Comparison of ENCODE assay signal across 9 cellular contexts in genomic region chr10:95236068-95236903, GRCh38. TPM values are rescaled to one million over a fixed set of nuclear protein-coding genes. Genes with fewer than 3 reads are reported as not detected.
A peak's percentile ranks its signal among the peaks of the same experiment; 100 is the strongest.
DNase-seq lines count a peak whose midpoint lies in the region; ATAC-seq, FAIRE-seq and TF ChIP-seq lines count a peak whose summit lies in the region.
"Had no signal": no experiment of that assay in that cellular context is flagged by ENCODE, and none has a peak within 500 bp of the region (broad histone marks: within the 10 kb centered on the region; RNA-seq: fewer than 3 reads in every experiment).

No MANE protein-coding gene starts in this region.

- no peaks in the 10 kb centered on the region for H3K9me3 ChIP-seq in A549
- H3K9me3 ChIP-seq in upper lobe of left lung: no peaks in the 10 kb centered on the region

- H3K4me1 ChIP-seq in A549: peaks cover 34% of the 10 kb centered on the region
- peaks cover 1 to 6% (median 4%) of the 10 kb centered on the region in 4 donors for H3K4me1 ChIP-seq in upper lobe of left lung

- peak overlapping the region; percentile 63 to 85 for H3K27ac ChIP-seq in A549
- no peak overlapping the region for H3K27ac ChIP-seq in upper lobe of left lung

- TF ChIP-seq CTCF in A549 (IDR thresholded peaks at IDR 0.05) (no peak), upper lobe of left lung (IDR thresholded peaks at IDR 0.05) (no peak)

- TF ChIP-seq RAD21 in A549 (conservative IDR thresholded peaks at IDR 0.05 in 1 of 2, IDR thresholded peaks at IDR 0.05 in 1 of 2): no peak

- H3K4me3 ChIP-seq in A549 (no peak overlapping the region), upper lobe of left lung (no peak overlapping the region)

- DNase-seq in A549 (ENCODE audit: low read depth in 1 of 2, low spot score in 1 of 2): no peak
- peak; percentile 77 for DNase-seq in RPMI7951 (ENCODE audit: low read depth)
- peak; percentile 43 for DNase-seq in kidney glomerular epithelial cell (lab: John Stamatoyannopoulos, UW)
- DNase-seq in occipital lobe (lab: John Stamatoyannopoulos, UW): no peak
- no peak for DNase-seq in upper lobe of left lung
- no peak for DNase-seq in OCI-M2 (lab: John Stamatoyannopoulos, UW; ENCODE audit: unreplicated experiment)

- CTCF ChIA-PET in A549 (lab: Yijun Ruan, JAX): interaction anchor here (1.0 to 18.4 kb wide), 7 partner anchors 10 to 126 kb away, joined by 3 to 637 read pairs (median 9); no protein-coding TSS in a partner anchor

- no peak for FAIRE-seq in A549 (lab: Jason Lieb, UNC)
- FAIRE-seq: endometrium had no signal

- TF ChIP-seq POLR2A in A549 (IDR thresholded peaks at IDR 0.05; ENCODE audit: low read length) (no peak), upper lobe of left lung (IDR thresholded peaks at IDR 0.05) (no peak)

- WGBS in A549 (ENCODE audit: missing lambda C conversion rate): 36% methylated on average over 6 of the region's 6 CpGs
- 72 to 84% methylated on average over 6 of the region's 6 CpGs for WGBS in upper lobe of left lung, 2 donors

- H3K27me3 ChIP-seq in upper lobe of left lung: no peaks in the 10 kb centered on the region

- peaks cover 0 to 99% (median 44%) of the 10 kb centered on the region in 4 donors for H3K36me3 ChIP-seq in upper lobe of left lung

- TF ChIP-seq EP300 in A549 (IDR thresholded peaks at IDR 0.05) (no peak), upper lobe of left lung (IDR thresholded peaks at IDR 0.05) (no peak)

- peak; percentile 55 to 56; a peak in 4 of 6 replicates for ATAC-seq in A549
- peak; percentile 96 for ATAC-seq in GM18867 (IDR thresholded peaks at IDR 0.05; ENCODE audit: unreplicated experiment)
- peak; percentile 97 for ATAC-seq in HG02970 (IDR thresholded peaks at IDR 0.05; ENCODE audit: low FRiP score, unreplicated experiment)
- no peak for ATAC-seq in upper lobe of left lung (ENCODE audit: low FRiP score in 2 of 2)

- POLR2A ChIA-PET in A549 (lab: Yijun Ruan, JAX): no interaction called here

- peak overlapping the region; percentile 58 for H3K4me2 ChIP-seq in A549

TF ChIP-seq in A549, 52 proteins besides CTCF, POLR2A, EP300 and RAD21:
- TF ChIP-seq JUNB (IDR thresholded peaks at IDR 0.05) (peak; percentile 47; the same call in 1 of the 2 replicates), CBX2 (IDR thresholded peaks at IDR 0.05; ENCODE audit: borderline replicate concordance, low read depth) (no peak), FOSL2 (IDR thresholded peaks at IDR 0.05) (peak; percentile 72), FOSL2 (CRISPR knock-in tag; IDR thresholded peaks at IDR 0.05) (peak; percentile 92), HOXB5 (CRISPR knock-in tag; IDR thresholded peaks at IDR 0.05) (no peak), MAFK (IDR thresholded peaks at IDR 0.05; ENCODE audit: partially characterized antibody) (peak; percentile 61), EHF (CRISPR knock-in tag; IDR thresholded peaks at IDR 0.05) (no peak), ZSCAN20 (CRISPR knock-in tag; IDR thresholded peaks at IDR 0.05) (no peak), RCOR1 (IDR thresholded peaks at IDR 0.05; ENCODE audit: low read depth, low read length) (no peak), HOXA7 (CRISPR knock-in tag; IDR thresholded peaks at IDR 0.05) (no peak), FOSB (CRISPR knock-in tag; IDR thresholded peaks at IDR 0.05) (no peak), EHMT2 (IDR thresholded peaks at IDR 0.05; ENCODE audit: low read depth) (no peak), CBX8 (IDR thresholded peaks at IDR 0.05) (no peak), ZNF302 (CRISPR knock-in tag; IDR thresholded peaks at IDR 0.05) (no peak), HOXB13 (CRISPR knock-in tag; IDR thresholded peaks at IDR 0.05; ENCODE audit: low read depth) (no peak), ESRRA (IDR thresholded peaks at IDR 0.05; ENCODE audit: borderline replicate concordance, low read length) (no peak), NPAS2 (CRISPR knock-in tag; IDR thresholded peaks at IDR 0.05; ENCODE audit: borderline replicate concordance) (no peak), GATA3 (IDR thresholded peaks at IDR 0.05; ENCODE audit: borderline replicate concordance) (peak; percentile 18; the same call in 1 of the 2 replicates)
- TF ChIP-seq, protein P1, sequence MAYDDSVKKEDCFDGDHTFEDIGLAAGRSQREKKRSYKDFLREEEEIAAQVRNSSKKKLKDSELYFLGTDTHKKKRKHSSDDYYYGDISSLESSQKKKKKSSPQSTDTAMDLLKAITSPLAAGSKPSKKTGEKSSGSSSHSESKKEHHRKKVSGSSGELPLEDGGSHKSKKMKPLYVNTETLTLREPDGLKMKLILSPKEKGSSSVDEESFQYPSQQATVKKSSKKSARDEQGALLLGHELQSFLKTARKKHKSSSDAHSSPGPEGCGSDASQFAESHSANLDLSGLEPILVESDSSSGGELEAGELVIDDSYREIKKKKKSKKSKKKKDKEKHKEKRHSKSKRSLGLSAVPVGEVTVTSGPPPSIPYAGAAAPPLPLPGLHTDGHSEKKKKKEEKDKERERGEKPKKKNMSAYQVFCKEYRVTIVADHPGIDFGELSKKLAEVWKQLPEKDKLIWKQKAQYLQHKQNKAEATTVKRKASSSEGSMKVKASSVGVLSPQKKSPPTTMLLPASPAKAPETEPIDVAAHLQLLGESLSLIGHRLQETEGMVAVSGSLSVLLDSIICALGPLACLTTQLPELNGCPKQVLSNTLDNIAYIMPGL (CRISPR knock-in tag; IDR thresholded peaks at IDR 0.05; ENCODE audit: borderline replicate concordance): no peak
- TF ChIP-seq, protein P2, sequence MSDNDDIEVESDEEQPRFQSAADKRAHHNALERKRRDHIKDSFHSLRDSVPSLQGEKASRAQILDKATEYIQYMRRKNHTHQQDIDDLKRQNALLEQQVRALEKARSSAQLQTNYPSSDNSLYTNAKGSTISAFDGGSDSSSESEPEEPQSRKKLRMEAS (IDR thresholded peaks at IDR 0.05): no peak

RNA-seq across cellular contexts. Expression of gene ACSM6, which starts 42.2 kb away (rescaled TPM):
- polyA plus RNA-seq in A549 (2011; rRNA removed) (not detected in 2 replicates), A549 (2017; fragmentation: RNase III; extraction: RNeasy Plus Mini Kit Qiagen cat#74134 plus additional on column Dnase treatment) (not detected in 3 replicates)
- polyA plus RNA-seq in A549 (2012; cell fraction: cytosol; rRNA removed): not detected in 2 replicates
- polyA plus RNA-seq in A549 (2012; cell fraction: nucleus; rRNA removed): not detected in 2 replicates
- not detected in 2 replicates for polyA minus RNA-seq in A549 (2011; rRNA and poly(A)+ RNA removed)
- not detected in 2 replicates for total RNA-seq in RPMI7951 (2014; rRNA removed; shearing (Covaris generic))
- total RNA-seq in occipital lobe (not detected), upper lobe of left lung (not detected)

RNA-seq across cellular contexts. Expression of gene PDLIM1, which starts 54.5 kb away (rescaled TPM):
- polyA plus RNA-seq in A549 (2011; rRNA removed) (92.5 and 132 TPM in 2 replicates), A549 (2017; fragmentation: RNase III; extraction: RNeasy Plus Mini Kit Qiagen cat#74134 plus additional on column Dnase treatment) (123 to 147 TPM (median 128 TPM) in 3 replicates)
- 101 and 102 TPM in 2 replicates for polyA plus RNA-seq in A549 (2012; cell fraction: cytosol; rRNA removed)
- polyA plus RNA-seq in A549 (2012; cell fraction: nucleus; rRNA removed): 58.7 and 96.7 TPM in 2 replicates
- 119 and 120 TPM in 2 replicates for polyA minus RNA-seq in A549 (2011; rRNA and poly(A)+ RNA removed)
- 38.4 and 38.8 TPM in 2 replicates for total RNA-seq in RPMI7951 (2014; rRNA removed; shearing (Covaris generic))
- total RNA-seq in occipital lobe (1.4 TPM), upper lobe of left lung (100 to 1,000 TPM in 5 of 6 donors, 10 to 100 TPM in 1; 78.6 to 239 (median 178) TPM)

Comparison
In these comparisons a context has a peak if more than half of its experiments do, and no peak if none do; other contexts are left out.
1. ATAC-seq: peak in A549 (2 of 2), GM18867 (single experiment) and HG02970 (single experiment); none in upper lobe of left lung (0 of 2).
2. DNase-seq: peak in RPMI7951 (single experiment) and kidney glomerular epithelial cell (single experiment); none in A549 (0 of 2), occipital lobe (single experiment), upper lobe of left lung (0 of 2) and OCI-M2 (single experiment).
3. H3K27ac ChIP-seq: peak in A549 (2 of 2); none in upper lobe of left lung (0 of 4).
4. RNA of gene PDLIM1, which starts 54.5 kb away (total RNA-seq): 78.6 to 239 TPM in upper lobe of left lung and 38.4 to 38.8 TPM in RPMI7951; 1.4 TPM in occipital lobe (single experiment); every median in the first group is over 10 times any median in the second.